ENCODE assay signal across 8 cellular contexts in genomic region chr5:40688127-40688756, GRCh38. TPM values are rescaled to one million over a fixed set of nuclear protein-coding genes. Genes with fewer than 3 reads are reported as not detected.
DNase-seq lines count a peak whose midpoint lies in the region; ATAC-seq and TF ChIP-seq lines count a peak whose summit lies in the region.

No MANE protein-coding gene starts in this region.

- peak overlapping the region; percentile 89 for H3K4me3 Mint-ChIP-seq in activated T-cell treated with anti-CD3 and anti-CD28 coated beads, Interleukin-2, amount 50 U/mL, for 24 hours
- H3K4me3 Mint-ChIP-seq in nephron progenitor cell = no peak overlapping the region
- H3K4me3 Mint-ChIP-seq in stimulated activated naive CD8-positive, alpha-beta T cell treated with anti-CD3 and anti-CD28 coated beads, Interleukin-15, Interleukin-2, amounts not matched to agents 100 ng/mL and 50 ng/mL, for 24 hours = peak overlapping the region; percentile 97

- H3K4me1 ChIP-seq in esophagus squamous epithelium = peaks cover 0 to 64% (median 6%) of the 10 kb centered on the region in 3 donors

- TF ChIP-seq POLR2A in esophagus squamous epithelium (IDR thresholded peaks at IDR 0.05) = no peak

- peak; percentile 86 for ATAC-seq in GM21576 (IDR thresholded peaks at IDR 0.05; ENCODE audit: unreplicated experiment)

- TF ChIP-seq CTCF in esophagus squamous epithelium (IDR thresholded peaks at IDR 0.05) (peak; percentile 77 to 90 (median 86)), nephron progenitor cell (IDR thresholded peaks at IDR 0.05) (peak; percentile 82)

- H3K27me3 Mint-ChIP-seq in activated T-cell treated with anti-CD3 and anti-CD28 coated beads, Interleukin-2, amount 50 U/mL, for 24 hours = no peaks in the 10 kb centered on the region
- peaks cover 22% of the 10 kb centered on the region for H3K27me3 Mint-ChIP-seq in nephron progenitor cell (ENCODE audit: low read depth, poor library complexity)
- no peaks in the 10 kb centered on the region for H3K27me3 Mint-ChIP-seq in stimulated activated naive CD8-positive, alpha-beta T cell treated with anti-CD3 and anti-CD28 coated beads, Interleukin-15, Interleukin-2, amounts not matched to agents 100 ng/mL and 50 ng/mL, for 24 hours

- peak overlapping the region in 2 of 4 donors; percentile 35 to 48 for H3K27ac ChIP-seq in esophagus squamous epithelium

- H3K4me3 ChIP-seq in Jurkat, Clone E6-1 (ENCODE audit: low read length) = no peak overlapping the region
- peak overlapping the region in 1 of 4 donors; percentile 31 for H3K4me3 ChIP-seq in esophagus squamous epithelium

- H3K36me3 Mint-ChIP-seq in activated T-cell treated with anti-CD3 and anti-CD28 coated beads, Interleukin-2, amount 50 U/mL, for 24 hours (ENCODE audit: low read depth) = peaks cover 94% of the 10 kb centered on the region
- H3K36me3 Mint-ChIP-seq in nephron progenitor cell (ENCODE audit: low read depth) = no peaks in the 10 kb centered on the region
- H3K36me3 Mint-ChIP-seq in stimulated activated naive CD8-positive, alpha-beta T cell treated with anti-CD3 and anti-CD28 coated beads, Interleukin-15, Interleukin-2, amounts not matched to agents 100 ng/mL and 50 ng/mL, for 24 hours (ENCODE audit: low read depth) = peaks cover 82% of the 10 kb centered on the region

- intact Hi-C loops in esophagus squamous epithelium (cut with DNase I) = loop anchor here (5.0 kb wide), 1 partner anchor 971 kb away; no protein-coding TSS in a partner anchor

- DNase-seq in DMS53 (lab: John Stamatoyannopoulos, UW) (peak; percentile 85), OCI-M2 (lab: John Stamatoyannopoulos, UW; ENCODE audit: unreplicated experiment) (peak; percentile 55), esophagus squamous epithelium (lab: John Stamatoyannopoulos, UW) (peak; percentile 12), nephron progenitor cell (peak; percentile 87)
- DNase-seq in Jurkat, Clone E6-1 (ENCODE audit: low read depth, low spot score) = peak; percentile 90
- DNase-seq in activated T-cell treated with anti-CD3 and anti-CD28 coated beads, Interleukin-2, amount 50 U/mL, for 24 hours = peak; percentile 84

- peak overlapping the region; percentile 96 for H3K27ac Mint-ChIP-seq in activated T-cell treated with anti-CD3 and anti-CD28 coated beads, Interleukin-2, amount 50 U/mL, for 24 hours
- no peak overlapping the region for H3K27ac Mint-ChIP-seq in nephron progenitor cell
- peak overlapping the region; percentile 88 for H3K27ac Mint-ChIP-seq in stimulated activated naive CD8-positive, alpha-beta T cell treated with anti-CD3 and anti-CD28 coated beads, Interleukin-15, Interleukin-2, amounts not matched to agents 100 ng/mL and 50 ng/mL, for 24 hours

- H3K9me3 ChIP-seq in esophagus squamous epithelium = no peaks in the 10 kb centered on the region

- H3K4me1 Mint-ChIP-seq in activated T-cell treated with anti-CD3 and anti-CD28 coated beads, Interleukin-2, amount 50 U/mL, for 24 hours (ENCODE audit: low read depth) = peaks cover 77% of the 10 kb centered on the region
- H3K4me1 Mint-ChIP-seq in nephron progenitor cell = no peaks in the 10 kb centered on the region
- peaks cover 80% of the 10 kb centered on the region for H3K4me1 Mint-ChIP-seq in stimulated activated naive CD8-positive, alpha-beta T cell treated with anti-CD3 and anti-CD28 coated beads, Interleukin-15, Interleukin-2, amounts not matched to agents 100 ng/mL and 50 ng/mL, for 24 hours (ENCODE audit: low read depth)

- H3K27me3 ChIP-seq in esophagus squamous epithelium = no peaks in the 10 kb centered on the region

- H3K36me3 ChIP-seq in esophagus squamous epithelium = peaks cover 0 to 20% (median 0%) of the 10 kb centered on the region in 3 donors

- H3K9me3 Mint-ChIP-seq in activated T-cell treated with anti-CD3 and anti-CD28 coated beads, Interleukin-2, amount 50 U/mL, for 24 hours = no peaks in the 10 kb centered on the region
- no peaks in the 10 kb centered on the region for H3K9me3 Mint-ChIP-seq in nephron progenitor cell
- no peaks in the 10 kb centered on the region for H3K9me3 Mint-ChIP-seq in stimulated activated naive CD8-positive, alpha-beta T cell treated with anti-CD3 and anti-CD28 coated beads, Interleukin-15, Interleukin-2, amounts not matched to agents 100 ng/mL and 50 ng/mL, for 24 hours

- 0 to 2% methylated on average over 8 of the region's 8 CpGs for WGBS in esophagus squamous epithelium, 2 donors

RNA-seq across cellular contexts. Expression of gene PTGER4, which starts 8.5 kb away (rescaled TPM):
- polyA plus RNA-seq in Jurkat, Clone E6-1 (2012; ENCODE audit: insufficient read depth, insufficient read length) = 22.7 TPM
- total RNA-seq in esophagus squamous epithelium = 10 to 100 TPM in 2 of 4 donors, 1 to 10 TPM in 2; 7.1 to 21.9 (median 11.6) TPM

Comparison
In these comparisons a context has a peak if more than half of its experiments do, and no peak if none do; other contexts are left out.
1. DNase-seq: peak in every context shown above with its lines; median percentile 90 in Jurkat, Clone E6-1; 87 in nephron progenitor cell; 85 in DMS53; 84 in activated T-cell treated with anti-CD3 and anti-CD28 coated beads, Interleukin-2, amount 50 U/mL, for 24 hours; 55 in OCI-M2; 12 in esophagus squamous epithelium.